Comparison of ENCODE assay signal across 9 cellular contexts in genomic region chr6:16670617-16671051, GRCh38.
DNase-seq lines count a peak whose midpoint lies in the region; ATAC-seq and TF ChIP-seq lines count a peak whose summit lies in the region.
"Had no signal": no experiment of that assay in that cellular context is flagged by ENCODE, and none has a peak within 500 bp of the region (broad histone marks: within the 10 kb centered on the region; RNA-seq: fewer than 3 reads in every experiment).

No MANE protein-coding gene starts in this region.

- H3K9me3 ChIP-seq in heart left ventricle (no peaks in the 10 kb centered on the region), right cardiac atrium (ENCODE audit: control insufficient read depth, low read length) (no peaks in the 10 kb centered on the region), upper lobe of left lung (no peaks in the 10 kb centered on the region), WERI-Rb-1 (ENCODE audit: severe bottlenecking) (no peaks in the 10 kb centered on the region)

- no peak for DNase-seq in heart left ventricle
- no peak for DNase-seq in right cardiac atrium
- no peak for DNase-seq in activated naive CD8-positive, alpha-beta T cell treated with anti-CD3 and anti-CD28 coated beads, Interleukin-2, amount 50 U/mL, for 24 hours
- DNase-seq in upper lobe of left lung: no peak
- no peak for DNase-seq in mesothelial cell of epicardium (ENCODE audit: low spot score in 2 of 2, unreplicated experiment in 2 of 2)
- no peak for DNase-seq in WERI-Rb-1
- no peak for DNase-seq in NCI-H526 treated with DMSO at 0.1 percent for 48 hours (lab: John Stamatoyannopoulos, UW)
- DNase-seq: activated naive CD4-positive, alpha-beta T cell treated with anti-CD3 and anti-CD28 coated beads for 36 hours had no signal

- 69 to 79% (median 77%) methylated on average over 2 of the region's 2 CpGs for WGBS in heart left ventricle, 4 donors
- WGBS in right cardiac atrium: 68% methylated on average over 2 of the region's 2 CpGs
- 72 to 77% methylated on average over 2 of the region's 2 CpGs for WGBS in upper lobe of left lung, 2 donors

- peaks cover 35% of the 10 kb centered on the region for H3K36me3 Mint-ChIP-seq in activated naive CD8-positive, alpha-beta T cell treated with anti-CD3 and anti-CD28 coated beads, Interleukin-2, amount 50 U/mL, for 24 hours (ENCODE audit: low read depth)
- peaks cover 5% of the 10 kb centered on the region for H3K36me3 Mint-ChIP-seq in mesothelial cell of epicardium

- no peaks in the 10 kb centered on the region for H3K36me3 ChIP-seq in heart left ventricle
- no peaks in the 10 kb centered on the region for H3K36me3 ChIP-seq in upper lobe of left lung
- H3K36me3 ChIP-seq in WERI-Rb-1: no peaks in the 10 kb centered on the region

- TF ChIP-seq POLR2A in heart left ventricle (IDR thresholded peaks at IDR 0.05): no peak
- no peak for TF ChIP-seq POLR2A in upper lobe of left lung (IDR thresholded peaks at IDR 0.05)

- H3K4me3 ChIP-seq in heart left ventricle (no peak overlapping the region), right cardiac atrium (ENCODE audit: low read length) (no peak overlapping the region), upper lobe of left lung (no peak overlapping the region), WERI-Rb-1 (ENCODE audit: low read depth, low read length) (no peak overlapping the region)

- TF ChIP-seq CTCF in heart left ventricle (IDR thresholded peaks at IDR 0.05) (no peak), upper lobe of left lung (IDR thresholded peaks at IDR 0.05) (no peak), mesothelial cell of epicardium (IDR thresholded peaks at IDR 0.05; ENCODE audit: unreplicated experiment) (no peak), WERI-Rb-1 (IDR thresholded peaks at IDR 0.05; ENCODE audit: low read depth, low read length) (no peak)

- peaks cover 0 to 61% (median 41%) of the 10 kb centered on the region in 12 donors for H3K4me1 ChIP-seq in heart left ventricle
- peaks cover 7% of the 10 kb centered on the region for H3K4me1 ChIP-seq in right cardiac atrium (ENCODE audit: control insufficient read depth, insufficient read depth, low read length)
- H3K4me1 ChIP-seq in upper lobe of left lung: peaks cover 15 to 48% (median 43%) of the 10 kb centered on the region in 4 donors

- intact Hi-C loops in heart left ventricle (cut with DNase I): loop anchor here in 1 of 10 donors (5.0 kb wide), 1 partner anchor 92 kb away; the partner anchor contains the start of gene ATXN1
- intact Hi-C loops in right cardiac atrium (cut with DNase I): loop anchor here in 1 of 4 donors (10.0 kb wide), 1 partner anchor 84 kb away; no protein-coding TSS in a partner anchor

- no peaks in the 10 kb centered on the region for H3K27me3 Mint-ChIP-seq in activated naive CD8-positive, alpha-beta T cell treated with anti-CD3 and anti-CD28 coated beads, Interleukin-2, amount 50 U/mL, for 24 hours
- H3K27me3 Mint-ChIP-seq in mesothelial cell of epicardium (ENCODE audit: low read depth): no peaks in the 10 kb centered on the region

- peaks cover 77% of the 10 kb centered on the region for H3K4me1 Mint-ChIP-seq in activated naive CD8-positive, alpha-beta T cell treated with anti-CD3 and anti-CD28 coated beads, Interleukin-2, amount 50 U/mL, for 24 hours
- H3K4me1 Mint-ChIP-seq in mesothelial cell of epicardium: peaks cover 35% of the 10 kb centered on the region

- no peaks in the 10 kb centered on the region for H3K27me3 ChIP-seq in heart left ventricle
- no peaks in the 10 kb centered on the region for H3K27me3 ChIP-seq in right cardiac atrium (ENCODE audit: control insufficient read depth, insufficient read depth)
- no peaks in the 10 kb centered on the region for H3K27me3 ChIP-seq in upper lobe of left lung
- no peaks in the 10 kb centered on the region for H3K27me3 ChIP-seq in WERI-Rb-1 (ENCODE audit: insufficient read depth, low read depth, severe bottlenecking)

- TF ChIP-seq EP300 in upper lobe of left lung (IDR thresholded peaks at IDR 0.05): no peak

- H3K27ac Mint-ChIP-seq in activated naive CD8-positive, alpha-beta T cell treated with anti-CD3 and anti-CD28 coated beads, Interleukin-2, amount 50 U/mL, for 24 hours: peak overlapping the region; percentile 95
- no peak overlapping the region for H3K27ac Mint-ChIP-seq in mesothelial cell of epicardium

- H3K27ac ChIP-seq in heart left ventricle (peak overlapping the region in 7 of 12 donors; percentile 3 to 69 (median 22)), right cardiac atrium (ENCODE audit: low read length) (no peak overlapping the region), upper lobe of left lung (peak overlapping the region in 3 of 4 donors; percentile 46 to 72 (median 63)), WERI-Rb-1 (no peak overlapping the region)

- ATAC-seq in heart left ventricle (no peak), right cardiac atrium (no peak), HG03025 (IDR thresholded peaks at IDR 0.05; ENCODE audit: low FRiP score, unreplicated experiment) (peak; percentile 13), upper lobe of left lung (ENCODE audit: low FRiP score in 2 of 2) (no peak)
- peak; percentile 53 for ATAC-seq in activated naive CD8-positive, alpha-beta T cell treated with anti-CD3 and anti-CD28 coated beads, Interleukin-2, amount 50 U/mL, for 24 hours

- H3K9me3 Mint-ChIP-seq in activated naive CD8-positive, alpha-beta T cell treated with anti-CD3 and anti-CD28 coated beads, Interleukin-2, amount 50 U/mL, for 24 hours: peaks cover 3% of the 10 kb centered on the region
- H3K9me3 Mint-ChIP-seq in mesothelial cell of epicardium: peaks cover 5% of the 10 kb centered on the region

- peak overlapping the region; percentile 57 for H3K4me3 Mint-ChIP-seq in activated naive CD8-positive, alpha-beta T cell treated with anti-CD3 and anti-CD28 coated beads, Interleukin-2, amount 50 U/mL, for 24 hours
- H3K4me3 Mint-ChIP-seq in mesothelial cell of epicardium: no peak overlapping the region
- H3K4me3 Mint-ChIP-seq: activated naive CD4-positive, alpha-beta T cell treated with anti-CD3 and anti-CD28 coated beads for 36 hours had no signal

Comparison
In these comparisons a context has a peak if more than half of its experiments do, and no peak if none do; other contexts are left out.
1. H3K27ac ChIP-seq: peak in heart left ventricle (7 of 12) and upper lobe of left lung (3 of 4); none in right cardiac atrium (single experiment) and WERI-Rb-1 (single experiment).
2. ATAC-seq: peak in HG03025 (single experiment) and activated naive CD8-positive, alpha-beta T cell treated with anti-CD3 and anti-CD28 coated beads, Interleukin-2, amount 50 U/mL, for 24 hours (single experiment); none in heart left ventricle (0 of 4), right cardiac atrium (0 of 2) and upper lobe of left lung (0 of 2).